ENCODE assay signal across 17 cellular contexts in genomic region chr3:127431066-127431465, GRCh38.
DNase-seq lines count a peak whose midpoint lies in the region; ATAC-seq and TF ChIP-seq lines count a peak whose summit lies in the region.
"Had no signal": no experiment of that assay in that cellular context is flagged by ENCODE, and none has a peak within 500 bp of the region (broad histone marks: within the 10 kb centered on the region; RNA-seq: fewer than 3 reads in every experiment).

No MANE protein-coding gene starts in this region.

- no peak for TF ChIP-seq CTCF in testis (IDR thresholded peaks at IDR 0.05)
- no peak for TF ChIP-seq CTCF in endodermal cell (conservative IDR thresholded peaks at IDR 0.05)

- 29 to 37% methylated on average over 6 of the region's 6 CpGs for WGBS in testis, 2 donors
- WGBS in endodermal cell (ENCODE audit: insufficient coverage in 1 of 2, insufficient read length in 1 of 2), 2 experiments, result 90 to 95% methylated on average over 5 to 6 of the region's 6 CpGs

- no peak overlapping the region for H3K9ac ChIP-seq in endodermal cell (ENCODE audit: extremely low read depth, low read length, poor library complexity, severe bottlenecking)

- H3K4me3 ChIP-seq in testis (no peak overlapping the region), endodermal cell (ENCODE audit: low read length) (no peak overlapping the region)
- H3K4me3 ChIP-seq: ascending aorta, ovary, SJSA1 had no signal

- no peak overlapping the region for H3K27ac Mint-ChIP-seq in endodermal cell

- peaks cover 1% of the 10 kb centered on the region for H3K27me3 Mint-ChIP-seq in endodermal cell (ENCODE audit: insufficient read depth)

- peak; percentile 9 for DNase-seq in activated CD8-positive, alpha-beta memory T cell treated with anti-CD3 and anti-CD28 coated beads for 24 hours
- DNase-seq in activated CD8-positive, alpha-beta memory T cell treated with anti-CD3 and anti-CD28 coated beads, Interleukin-2, amount 50 U/mL, for 4 hours, result no peak
- DNase-seq in NCI-H1694 (lab: John Stamatoyannopoulos, UW), result peak; percentile 91
- DNase-seq in amniotic epithelial cell (ENCODE audit: low read depth), result peak; percentile 28
- peak; percentile 76 for DNase-seq in testis
- DNase-seq in endodermal cell, result no peak
- DNase-seq in AML-193 (lab: John Stamatoyannopoulos, UW), result no peak
- DNase-seq: activated CD4-positive, CD25-positive, alpha-beta regulatory T cell treated with anti-CD3 and anti-CD28 coated beads, Interleukin-2, amount 50 U/mL, for 72 hours; NCI-H2107; ovary; PC-3; stimulated activated CD4-positive, alpha-beta T cell treated with anti-CD3 and anti-CD28 coated beads, Interleukin-1b, Interleukin-23, amount 100 ng/mL, for 48 hours; T-helper 9 cell had no signal

- H3K4me1 ChIP-seq in testis (no peaks in the 10 kb centered on the region), endodermal cell (ENCODE audit: control insufficient read depth, insufficient read depth, low read length) (peaks cover 5% of the 10 kb centered on the region)
- H3K4me1 ChIP-seq: ascending aorta, SJSA1 had no signal

- H3K4me3 Mint-ChIP-seq in endodermal cell, result no peak overlapping the region

- H3K36me3 ChIP-seq in testis (ENCODE audit: low read depth, missing control alignments) (no peaks in the 10 kb centered on the region), endodermal cell (ENCODE audit: control insufficient read depth, insufficient read depth, low read length) (no peaks in the 10 kb centered on the region)
- H3K36me3 ChIP-seq: ascending aorta, ovary, SJSA1 had no signal

- H3K27me3 ChIP-seq in testis (no peaks in the 10 kb centered on the region), endodermal cell (ENCODE audit: control insufficient read depth, insufficient read depth, low read length, poor library complexity, severe bottlenecking) (no peaks in the 10 kb centered on the region)
- H3K27me3 ChIP-seq: ascending aorta, ovary had no signal

- H3K4me1 Mint-ChIP-seq in endodermal cell, result peaks cover 10% of the 10 kb centered on the region

- no peaks in the 10 kb centered on the region for H3K9me3 Mint-ChIP-seq in endodermal cell

- intact Hi-C loops in testis (cut with DNase I; ENCODE audit: low total_unique reads), result no loop called here

- ATAC-seq in GM18502 (IDR thresholded peaks at IDR 0.05; ENCODE audit: poor library complexity, unreplicated experiment), result no peak
- ATAC-seq: PC-3 had no signal

- TF ChIP-seq POLR2A in testis (IDR thresholded peaks at IDR 0.05), result no peak

- H3K27ac ChIP-seq in testis, result no peak overlapping the region
- no peak overlapping the region for H3K27ac ChIP-seq in endodermal cell (ENCODE audit: low read depth, low read length)
- H3K27ac ChIP-seq: ascending aorta, epithelial cell of prostate, ovary, SJSA1 had no signal

- H3K9me3 ChIP-seq in testis (no peaks in the 10 kb centered on the region), endodermal cell (ENCODE audit: control insufficient read depth, low read length) (no peaks in the 10 kb centered on the region)
- H3K9me3 ChIP-seq: ascending aorta, ovary, SJSA1 had no signal

- no peaks in the 10 kb centered on the region for H3K36me3 Mint-ChIP-seq in endodermal cell (ENCODE audit: low read depth)

Comparison
In these comparisons a context has a peak if more than half of its experiments do, and no peak if none do; other contexts are left out.
1. DNase-seq: peak in activated CD8-positive, alpha-beta memory T cell treated with anti-CD3 and anti-CD28 coated beads for 24 hours (single experiment), NCI-H1694 (single experiment), amniotic epithelial cell (single experiment) and testis (single experiment); none in activated CD8-positive, alpha-beta memory T cell treated with anti-CD3 and anti-CD28 coated beads, Interleukin-2, amount 50 U/mL, for 4 hours (single experiment), endodermal cell (single experiment) and AML-193 (0 of 2).